Comparison of ENCODE assay signal across 1 cellular context in the genomic region with DNA sequence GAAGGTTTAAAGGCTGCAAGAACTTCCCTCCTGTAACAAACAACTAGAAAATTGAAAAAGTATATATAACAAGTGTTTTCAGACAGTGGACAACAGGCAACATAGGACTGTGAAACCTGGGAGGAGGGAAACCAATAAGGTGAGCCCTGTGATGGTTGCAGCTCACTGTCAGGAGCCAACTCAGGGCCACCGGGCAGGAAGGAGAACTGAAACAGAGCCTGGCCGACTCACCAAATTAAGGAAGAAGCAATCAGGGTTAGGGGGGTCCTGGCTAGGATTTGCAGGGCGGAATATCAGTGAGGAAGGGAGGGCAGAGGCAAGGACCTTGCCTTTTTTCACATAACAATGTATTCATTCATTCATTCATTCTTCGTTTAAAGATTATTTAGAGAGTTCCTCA.
TF ChIP-seq lines count a peak whose summit lies in the region.

No MANE protein-coding gene starts in this region.

TF ChIP-seq in SK-N-SH, 30 proteins besides CTCF, POLR2A, EP300 and RAD21 (continued from another document):
- TF ChIP-seq, protein P1, sequence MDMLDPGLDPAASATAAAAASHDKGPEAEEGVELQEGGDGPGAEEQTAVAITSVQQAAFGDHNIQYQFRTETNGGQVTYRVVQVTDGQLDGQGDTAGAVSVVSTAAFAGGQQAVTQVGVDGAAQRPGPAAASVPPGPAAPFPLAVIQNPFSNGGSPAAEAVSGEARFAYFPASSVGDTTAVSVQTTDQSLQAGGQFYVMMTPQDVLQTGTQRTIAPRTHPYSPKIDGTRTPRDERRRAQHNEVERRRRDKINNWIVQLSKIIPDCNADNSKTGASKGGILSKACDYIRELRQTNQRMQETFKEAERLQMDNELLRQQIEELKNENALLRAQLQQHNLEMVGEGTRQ (IDR thresholded peaks at IDR 0.05; ENCODE audit: borderline replicate concordance, low read depth, low read length) = no peak
- TF ChIP-seq, protein P2, sequence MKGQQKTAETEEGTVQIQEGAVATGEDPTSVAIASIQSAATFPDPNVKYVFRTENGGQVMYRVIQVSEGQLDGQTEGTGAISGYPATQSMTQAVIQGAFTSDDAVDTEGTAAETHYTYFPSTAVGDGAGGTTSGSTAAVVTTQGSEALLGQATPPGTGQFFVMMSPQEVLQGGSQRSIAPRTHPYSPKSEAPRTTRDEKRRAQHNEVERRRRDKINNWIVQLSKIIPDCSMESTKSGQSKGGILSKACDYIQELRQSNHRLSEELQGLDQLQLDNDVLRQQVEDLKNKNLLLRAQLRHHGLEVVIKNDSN (IDR thresholded peaks at IDR 0.05; ENCODE audit: borderline replicate concordance, low read depth) = no peak
- no peak for TF ChIP-seq TAF1 (IDR thresholded peaks at IDR 0.05; ENCODE audit: borderline replicate concordance, low read depth, low read length)
- no peak for TF ChIP-seq RCOR1 (IDR thresholded peaks at IDR 0.05; ENCODE audit: low read length)
- TF ChIP-seq EZH2phosphoT487 (IDR thresholded peaks at IDR 0.05; ENCODE audit: borderline replicate concordance, low read depth) = no peak
- TF ChIP-seq MXI1 (IDR thresholded peaks at IDR 0.05; ENCODE audit: low read depth, low read length) = no peak
- TF ChIP-seq, protein P3, sequence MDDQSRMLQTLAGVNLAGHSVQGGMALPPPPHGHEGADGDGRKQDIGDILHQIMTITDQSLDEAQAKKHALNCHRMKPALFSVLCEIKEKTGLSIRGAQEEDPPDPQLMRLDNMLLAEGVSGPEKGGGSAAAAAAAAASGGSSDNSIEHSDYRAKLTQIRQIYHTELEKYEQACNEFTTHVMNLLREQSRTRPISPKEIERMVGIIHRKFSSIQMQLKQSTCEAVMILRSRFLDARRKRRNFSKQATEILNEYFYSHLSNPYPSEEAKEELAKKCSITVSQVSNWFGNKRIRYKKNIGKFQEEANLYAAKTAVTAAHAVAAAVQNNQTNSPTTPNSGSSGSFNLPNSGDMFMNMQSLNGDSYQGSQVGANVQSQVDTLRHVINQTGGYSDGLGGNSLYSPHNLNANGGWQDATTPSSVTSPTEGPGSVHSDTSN (IDR thresholded peaks at IDR 0.05) = no peak
- TF ChIP-seq SMC3 (IDR thresholded peaks at IDR 0.05; ENCODE audit: low read depth, low read length) = no peak
- TF ChIP-seq NRF1 (IDR thresholded peaks at IDR 0.05; ENCODE audit: low read depth, low read length) = no peak
- no peak for TF ChIP-seq CHD2 (IDR thresholded peaks at IDR 0.05; ENCODE audit: low read length, partially characterized antibody)
- no peak for TF ChIP-seq GATA2 (CRISPR knock-in tag; IDR thresholded peaks at IDR 0.05)
- TF ChIP-seq, protein P4, sequence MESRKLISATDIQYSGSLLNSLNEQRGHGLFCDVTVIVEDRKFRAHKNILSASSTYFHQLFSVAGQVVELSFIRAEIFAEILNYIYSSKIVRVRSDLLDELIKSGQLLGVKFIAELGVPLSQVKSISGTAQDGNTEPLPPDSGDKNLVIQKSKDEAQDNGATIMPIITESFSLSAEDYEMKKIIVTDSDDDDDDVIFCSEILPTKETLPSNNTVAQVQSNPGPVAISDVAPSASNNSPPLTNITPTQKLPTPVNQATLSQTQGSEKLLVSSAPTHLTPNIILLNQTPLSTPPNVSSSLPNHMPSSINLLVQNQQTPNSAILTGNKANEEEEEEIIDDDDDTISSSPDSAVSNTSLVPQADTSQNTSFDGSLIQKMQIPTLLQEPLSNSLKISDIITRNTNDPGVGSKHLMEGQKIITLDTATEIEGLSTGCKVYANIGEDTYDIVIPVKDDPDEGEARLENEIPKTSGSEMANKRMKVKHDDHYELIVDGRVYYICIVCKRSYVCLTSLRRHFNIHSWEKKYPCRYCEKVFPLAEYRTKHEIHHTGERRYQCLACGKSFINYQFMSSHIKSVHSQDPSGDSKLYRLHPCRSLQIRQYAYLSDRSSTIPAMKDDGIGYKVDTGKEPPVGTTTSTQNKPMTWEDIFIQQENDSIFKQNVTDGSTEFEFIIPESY (IDR thresholded peaks at IDR 0.05; ENCODE audit: borderline replicate concordance, low read depth) = no peak
